Comparison of ENCODE assay signal across 8 cellular contexts in genomic region chr7:55254596-55255500, GRCh38.
DNase-seq lines count a peak whose midpoint lies in the region; ATAC-seq lines count a peak whose summit lies in the region.

No MANE protein-coding gene starts in this region.

- H3K36me3 ChIP-seq in BLaER1, result no peaks in the 10 kb centered on the region

- H3K4me1 ChIP-seq in BLaER1, result peaks cover 5% of the 10 kb centered on the region; the same call in 1 of the 2 replicates

- H3K9ac ChIP-seq in BLaER1, result peak overlapping the region; percentile 67

- DNase-seq in NCI-H774 (lab: John Stamatoyannopoulos, UW) (peak; percentile 77), activated T-cell treated with anti-CD3 and anti-CD28 coated beads for 1 hour (ENCODE audit: low read depth) (peak; percentile 46), epidermal melanocyte (ENCODE audit: insufficient read length, low spot score) (peak; percentile 72), middle frontal gyrus (ENCODE audit: extremely low spot score, low spot score) (peak; percentile 73)
- peak; percentile 63 to 69 for DNase-seq in stimulated activated CD8-positive, alpha-beta memory T cell treated with anti-CD3 and anti-CD28 coated beads, Interleukin-2, amount 100 ng/mL, for 48 hours (ENCODE audit: low read depth in 2 of 2)

- H3K4me2 ChIP-seq in BLaER1, result peak overlapping the region; percentile 99

- H3K27me3 ChIP-seq in BLaER1, result peaks cover 28% of the 10 kb centered on the region

- ATAC-seq in GM19328 (IDR thresholded peaks at IDR 0.05; ENCODE audit: unreplicated experiment) (peak; percentile 67), HG03439 (IDR thresholded peaks at IDR 0.05; ENCODE audit: unreplicated experiment) (peak; percentile 78)

- H3K9me3 ChIP-seq in BLaER1, result no peaks in the 10 kb centered on the region

- H4K20me1 ChIP-seq in BLaER1, result no peaks in the 10 kb centered on the region

- peak overlapping the region; percentile 74 for H3K4me3 ChIP-seq in BLaER1

- no peak overlapping the region for H3K27ac ChIP-seq in BLaER1
